18 cellular contexts compared by ENCODE assay signal in genomic region chr19:14408641-14409120, GRCh38. TPM values are rescaled to one million over a fixed set of nuclear protein-coding genes. Genes with fewer than 3 reads are reported as not detected.
DNase-seq lines count a peak whose midpoint lies in the region; ATAC-seq and TF ChIP-seq lines count a peak whose summit lies in the region.
"Had no signal": no experiment of that assay in that cellular context is flagged by ENCODE, and none has a peak within 500 bp of the region (broad histone marks: within the 10 kb centered on the region; RNA-seq: fewer than 3 reads in every experiment).

No MANE protein-coding gene starts in this region.

- H3K4me1 ChIP-seq in Panc1 (ENCODE audit: control insufficient read depth, insufficient read depth, low read length) = peaks cover 17% of the 10 kb centered on the region
- peaks cover 3 to 7% of the 10 kb centered on the region in 2 donors for H3K4me1 ChIP-seq in neuronal stem cell (ENCODE audit: control insufficient read depth in 2 of 2, insufficient read depth in 1 of 2, low read depth in 1 of 2, low read length in 2 of 2)
- no peaks in the 10 kb centered on the region for H3K4me1 ChIP-seq in breast epithelium
- H3K4me1 ChIP-seq: A549 had no signal

- CTCF ChIA-PET in Panc1 (lab: Charles Lee) = interaction anchor here (0.7 kb wide), 1 partner anchor 47 kb away, joined by 7 read pairs; no protein-coding TSS in a partner anchor

- H3K14ac ChIP-seq in neuronal stem cell (ENCODE audit: low read length) = no peak overlapping the region

- H3K79me1 ChIP-seq in neuronal stem cell (ENCODE audit: low read depth, low read length) = peaks cover 22% of the 10 kb centered on the region

- TF ChIP-seq CTCF in Panc1 (IDR thresholded peaks at IDR 0.05) (no peak), breast epithelium (IDR thresholded peaks at IDR 0.05) (no peak), type B pancreatic cell (conservative IDR thresholded peaks at IDR 0.05) (no peak)

- H3K9me3 Mint-ChIP-seq in activated CD4-positive, alpha-beta T cell treated with anti-CD3 and anti-CD28 coated beads, Interleukin-2, amount 10 ng/mL, durations not matched to agents 24 days and 14 days = no peaks in the 10 kb centered on the region
- no peaks in the 10 kb centered on the region for H3K9me3 Mint-ChIP-seq in type B pancreatic cell
- H3K9me3 Mint-ChIP-seq: GM23338 had no signal

- BruUV-seq in Panc1 (replicated peaks; lab: Mats Ljungman, UMichigan) = no TSS peak

- no peaks in the 10 kb centered on the region for H3K27me3 Mint-ChIP-seq in activated CD4-positive, alpha-beta T cell treated with anti-CD3 and anti-CD28 coated beads, Interleukin-2, amount 10 ng/mL, durations not matched to agents 24 days and 14 days
- H3K27me3 Mint-ChIP-seq in type B pancreatic cell = no peaks in the 10 kb centered on the region

- peak overlapping the region; percentile 91 for H3K23ac ChIP-seq in neuronal stem cell (ENCODE audit: low read depth, low read length, poor library complexity)

- no peak for TF ChIP-seq POLR2A in breast epithelium (IDR thresholded peaks at IDR 0.05)

- H3K4me3 Mint-ChIP-seq in activated CD4-positive, alpha-beta T cell treated with anti-CD3 and anti-CD28 coated beads, Interleukin-2, amount 10 ng/mL, durations not matched to agents 24 days and 14 days = no peak overlapping the region
- H3K4me3 Mint-ChIP-seq in type B pancreatic cell = no peak overlapping the region
- H3K4me3 Mint-ChIP-seq: GM23338 had no signal

- H3K27ac Mint-ChIP-seq in activated CD4-positive, alpha-beta T cell treated with anti-CD3 and anti-CD28 coated beads, Interleukin-2, amount 10 ng/mL, durations not matched to agents 24 days and 14 days = peak overlapping the region; percentile 15
- no peak overlapping the region for H3K27ac Mint-ChIP-seq in type B pancreatic cell
- H3K27ac Mint-ChIP-seq: GM23338 had no signal

- no CpG with 5 or more reads among the region's 15 CpGs for WGBS in neuronal stem cell (ENCODE audit: extremely low coverage in 2 of 2, insufficient read length in 2 of 2, insufficient replicate concordance in 1 of 2), 2 donors

- H3K36me3 Mint-ChIP-seq in activated CD4-positive, alpha-beta T cell treated with anti-CD3 and anti-CD28 coated beads, Interleukin-2, amount 10 ng/mL, durations not matched to agents 24 days and 14 days (ENCODE audit: low read depth) = peaks cover 77% of the 10 kb centered on the region
- no peaks in the 10 kb centered on the region for H3K36me3 Mint-ChIP-seq in type B pancreatic cell

- DNase-seq in activated CD4-positive, alpha-beta T cell treated with anti-CD3 and anti-CD28 coated beads, Interleukin-2, amount 10 ng/mL, durations not matched to agents 24 days and 14 days = no peak
- DNase-seq in activated CD4-positive, alpha-beta T cell treated with anti-CD3 and anti-CD28 coated beads for 48 hours = no peak
- no peak for DNase-seq in Panc1 (ENCODE audit: low read depth, low spot score)
- peak; percentile 55 for DNase-seq in amniotic epithelial cell (ENCODE audit: low read depth)
- DNase-seq in neuronal stem cell (ENCODE audit: low spot score) = no peak
- DNase-seq in breast epithelium (ENCODE audit: low spot score in 2 of 2) = no peak
- DNase-seq in type B pancreatic cell (ENCODE audit: extremely low spot score, unreplicated experiment) = no peak
- DNase-seq: left ventricle myocardium inferior, NCI-H1436 treated with DMSO at 0.1 percent for 48 hours, NCI-H510A, OCI-M1 had no signal

- H3K27me3 ChIP-seq in Panc1 (ENCODE audit: control insufficient read depth, insufficient read depth, low read length) (no peaks in the 10 kb centered on the region), neuronal stem cell (ENCODE audit: control insufficient read depth in 3 of 3, insufficient read depth in 3 of 3, low read depth in 1 of 3, low read length in 3 of 3) (no peaks in the 10 kb centered on the region), breast epithelium (no peaks in the 10 kb centered on the region)
- H3K27me3 ChIP-seq: stomach had no signal

- H4K8ac ChIP-seq in neuronal stem cell (ENCODE audit: low read depth, low read length) = no peak overlapping the region

- no peak overlapping the region for H4K91ac ChIP-seq in neuronal stem cell (ENCODE audit: low read depth, low read length, poor library complexity)

- no peak overlapping the region for H3K4ac ChIP-seq in neuronal stem cell (ENCODE audit: low read length)

- POLR2A ChIA-PET in Panc1 (lab: Charles Lee) = no interaction called here

- no peak overlapping the region for H3K18ac ChIP-seq in neuronal stem cell (ENCODE audit: low read length)

- intact Hi-C loops in activated CD4-positive, alpha-beta T cell treated with anti-CD3 and anti-CD28 coated beads, Interleukin-2, amount 10 ng/mL, durations not matched to agents 24 days and 14 days (cut with micrococcal nuclease) = no loop called here
- intact Hi-C loops in Panc1 (cut with micrococcal nuclease; ENCODE audit: unreplicated experiment) (no loop called here), breast epithelium (cut with DNase I; ENCODE audit: low total_unique reads) (loop anchor here (2.0 kb wide), 1 partner anchor 18 kb away; no protein-coding TSS in a partner anchor)

- no peak overlapping the region for H3K4me2 ChIP-seq in neuronal stem cell (ENCODE audit: insufficient read depth, low read length, poor library complexity, severe bottlenecking)
- H3K4me2 ChIP-seq: A549, GM23338 had no signal

- H3K9me3 ChIP-seq in Panc1 (ENCODE audit: control insufficient read depth, insufficient read depth, low read depth, low read length) (no peaks in the 10 kb centered on the region), neuronal stem cell (replicated peaks in 1 of 2; ENCODE audit: control insufficient read depth in 2 of 2, insufficient read depth in 1 of 2, low read depth in 1 of 2, low read length in 2 of 2) (peaks cover 0 to 2% of the 10 kb centered on the region in 2 donors), breast epithelium (no peaks in the 10 kb centered on the region)
- H3K9me3 ChIP-seq: A549, left ventricle myocardium inferior, stomach had no signal

- H2AFZ ChIP-seq in neuronal stem cell (ENCODE audit: low read length) = no peak overlapping the region
- H2AFZ ChIP-seq: GM23338 had no signal

- no peak overlapping the region for H3K4me3 ChIP-seq in Panc1 (ENCODE audit: low read depth in 2 of 2, low read length in 2 of 2)
- H3K4me3 ChIP-seq in neuronal stem cell (ENCODE audit: low read length in 2 of 2) = no peak overlapping the region
- H3K4me3 ChIP-seq in breast epithelium = no peak overlapping the region
- H3K4me3 ChIP-seq: A549, GM23338, left ventricle myocardium inferior, stomach had no signal

- H2BK5ac ChIP-seq in neuronal stem cell (ENCODE audit: low read length) = peak overlapping the region; percentile 24

- H3K27ac ChIP-seq in Panc1 (ENCODE audit: low read length) = peak overlapping the region; percentile 59; the same call in 1 of the 2 replicates
- no peak overlapping the region for H3K27ac ChIP-seq in neuronal stem cell (replicated peaks; ENCODE audit: low read length)
- H3K27ac ChIP-seq in breast epithelium = no peak overlapping the region
- H3K27ac ChIP-seq: A549, left ventricle myocardium inferior had no signal

- ATAC-seq in Panc1 (no peak), HG02763 (IDR thresholded peaks at IDR 0.05; ENCODE audit: unreplicated experiment) (no peak)
- ATAC-seq: activated CD4-positive, CD25-positive, alpha-beta regulatory T cell treated with anti-CD3 and anti-CD28 coated beads, Interleukin-2, amount 50 U/mL, for 24 hours; GM23338; sciatic nerve; SK-N-SH treated with all-trans-retinoic acid at 6 μM for 48 hours had no signal

- no peak overlapping the region for H3K9ac ChIP-seq in neuronal stem cell (ENCODE audit: low read depth, low read length, poor library complexity)

- H2AK5ac ChIP-seq in neuronal stem cell (ENCODE audit: low read depth, low read length) = no peak overlapping the region

- no peak overlapping the region for H2BK120ac ChIP-seq in neuronal stem cell (ENCODE audit: low read depth, low read length)

- H2BK15ac ChIP-seq in neuronal stem cell (ENCODE audit: low read length) = no peak overlapping the region

- no peak overlapping the region for H2BK12ac ChIP-seq in neuronal stem cell (ENCODE audit: low read length)

- H3K36me3 ChIP-seq in Panc1 (ENCODE audit: control insufficient read depth, insufficient read depth, low read length) (peaks cover 5% of the 10 kb centered on the region), neuronal stem cell (replicated peaks in 1 of 2; ENCODE audit: control insufficient read depth in 2 of 2, insufficient read depth in 2 of 2, low read length in 2 of 2) (peaks cover 58 to 74% of the 10 kb centered on the region in 2 donors), breast epithelium (peaks cover 28% of the 10 kb centered on the region)

- H3K4me1 Mint-ChIP-seq in activated CD4-positive, alpha-beta T cell treated with anti-CD3 and anti-CD28 coated beads, Interleukin-2, amount 10 ng/mL, durations not matched to agents 24 days and 14 days = peaks cover 16% of the 10 kb centered on the region
- peaks cover 12% of the 10 kb centered on the region for H3K4me1 Mint-ChIP-seq in type B pancreatic cell (ENCODE audit: unreplicated experiment)

- in situ Hi-C loops in Panc1 (cut with HindIII; ENCODE audit: low pct_unique_long_range_greater_than_20kb, low sequenced_read_pairs) = no loop called here

RNA-seq across cellular contexts. Expression of gene DDX39A, which starts 10.5 kb away (rescaled TPM):
- total RNA-seq in activated CD4-positive, alpha-beta T cell treated with anti-CD3 and anti-CD28 coated beads, Interleukin-2, amount 10 ng/mL, durations not matched to agents 24 days and 14 days = 274 and 280 TPM in 2 replicates
- total RNA-seq in Panc1 (2021; ENCODE audit: unreplicated experiment) (117 TPM), breast epithelium (10 to 100 TPM; 65.9 to 79.0 (median 75.5) TPM), type B pancreatic cell (ENCODE audit: low replicate concordance) (71.9 and 84.3 TPM in 2 replicates)
- 96.9 TPM for polyA plus RNA-seq in Panc1 (2012; ENCODE audit: insufficient read length)
- 75.6 TPM for polyA plus RNA-seq in neuronal stem cell (2013, experiment 1 of 2)
- 76.2 TPM for polyA plus RNA-seq in neuronal stem cell (2013, experiment 2 of 2)

RNA-seq across cellular contexts. Expression of gene PKN1, which starts 24.4 kb away (rescaled TPM):
- 172 and 180 TPM in 2 replicates for total RNA-seq in activated CD4-positive, alpha-beta T cell treated with anti-CD3 and anti-CD28 coated beads, Interleukin-2, amount 10 ng/mL, durations not matched to agents 24 days and 14 days
- total RNA-seq in Panc1 (2021; ENCODE audit: unreplicated experiment) = 205 TPM
- polyA plus RNA-seq in Panc1 (2012; ENCODE audit: insufficient read length) = 226 TPM
- polyA plus RNA-seq in neuronal stem cell (2013, experiment 1 of 2) = 70.0 TPM
- polyA plus RNA-seq in neuronal stem cell (2013, experiment 2 of 2) = 68.8 TPM
- 10 to 100 TPM; 40.8 to 78.1 (median 59.6) TPM for total RNA-seq in breast epithelium
- total RNA-seq in type B pancreatic cell (ENCODE audit: low replicate concordance) = 63.1 and 85.3 TPM in 2 replicates

RNA-seq across cellular contexts. Expression of gene ADGRE5, which starts 27.4 kb away (rescaled TPM):
- total RNA-seq in activated CD4-positive, alpha-beta T cell treated with anti-CD3 and anti-CD28 coated beads, Interleukin-2, amount 10 ng/mL, durations not matched to agents 24 days and 14 days = 206 and 209 TPM in 2 replicates
- total RNA-seq in Panc1 (2021; ENCODE audit: unreplicated experiment) (109 TPM), breast epithelium (10 to 100 TPM; 20.2 to 31.4 (median 23.3) TPM), type B pancreatic cell (ENCODE audit: low replicate concordance) (4.9 and 14.3 TPM in 2 replicates)
- 128 TPM for polyA plus RNA-seq in Panc1 (2012; ENCODE audit: insufficient read length)
- polyA plus RNA-seq in neuronal stem cell (2013, experiment 1 of 2) = 0.74 TPM
- 0.72 TPM for polyA plus RNA-seq in neuronal stem cell (2013, experiment 2 of 2)
